In the genomic region with DNA sequence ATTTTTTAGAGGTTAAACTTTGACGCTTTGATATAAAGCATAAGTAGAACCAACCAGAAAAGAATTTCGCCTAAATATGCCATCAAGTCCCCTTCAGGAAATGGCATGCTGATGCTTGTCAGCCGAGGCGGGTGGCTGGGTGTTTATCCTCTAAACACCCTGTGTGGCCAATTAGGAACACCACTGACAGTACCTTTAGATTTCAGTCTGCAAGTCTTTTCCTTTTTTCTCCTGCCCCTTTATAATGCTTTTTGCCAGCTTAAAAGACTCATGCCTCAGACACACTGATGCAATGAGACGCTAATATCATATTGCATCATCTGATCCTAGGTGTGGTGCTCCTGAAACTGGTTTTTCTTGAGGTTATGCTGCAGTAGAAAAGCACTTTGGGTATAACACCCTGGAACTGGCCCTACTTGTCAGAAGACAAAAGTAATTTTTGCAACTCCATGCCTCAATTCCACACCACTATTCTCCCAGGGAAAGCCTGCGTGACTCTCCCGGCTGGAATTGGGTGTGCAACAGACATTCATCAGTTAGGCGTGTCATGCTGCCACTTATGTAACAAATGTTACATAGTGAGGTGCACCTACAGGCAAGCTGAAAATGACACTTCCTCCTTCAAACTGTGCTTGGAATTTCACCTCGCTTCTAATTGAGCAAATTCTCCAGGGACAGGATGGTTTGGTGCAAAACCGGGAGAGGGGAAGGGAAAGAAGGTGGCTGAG, we compare ENCODE assay signal across 8 cellular contexts. TPM values are rescaled to one million over a fixed set of nuclear protein-coding genes. Genes with fewer than 3 reads are reported as not detected.
DNase-seq lines count a peak whose midpoint lies in the region; ATAC-seq and TF ChIP-seq lines count a peak whose summit lies in the region.

No MANE protein-coding gene starts in this region.

- CTCF ChIA-PET in activated naive CD4-positive, alpha-beta T cell treated with anti-CD3 and anti-CD28 coated beads for 36 hours (lab: Charles Lee), result interaction anchor here (0.8 kb wide), 1 partner anchor 476 kb away, joined by 3 read pairs; no protein-coding TSS in a partner anchor

- no peak for TF ChIP-seq EP300 in upper lobe of left lung (IDR thresholded peaks at IDR 0.05)

- H3K4me1 Mint-ChIP-seq in activated naive CD4-positive, alpha-beta T cell treated with anti-CD3 and anti-CD28 coated beads for 36 hours (ENCODE audit: low read depth), result peaks cover 26% of the 10 kb centered on the region

- H3K4me1 ChIP-seq in esophagus (ENCODE audit: control insufficient read depth in 2 of 2, insufficient read depth in 2 of 2, low read length in 1 of 2) (peaks cover 0 to 8% of the 10 kb centered on the region in 2 donors), upper lobe of left lung (peaks cover 16 to 42% (median 26%) of the 10 kb centered on the region in 4 donors)

- TF ChIP-seq POLR2A in upper lobe of left lung (IDR thresholded peaks at IDR 0.05), result no peak

- peak overlapping the region; percentile 78 for H3K4me3 Mint-ChIP-seq in activated naive CD4-positive, alpha-beta T cell treated with anti-CD3 and anti-CD28 coated beads for 36 hours

- no peak for TF ChIP-seq CTCF in upper lobe of left lung (IDR thresholded peaks at IDR 0.05)

- WGBS in esophagus, 2 donors, result 36 to 40% methylated on average over 10 of the region's 10 CpGs
- 37 to 41% methylated on average over 10 of the region's 10 CpGs for WGBS in upper lobe of left lung, 2 donors

- ATAC-seq in upper lobe of left lung (ENCODE audit: low FRiP score in 2 of 2), result peak in 1 of 2 donors; percentile 28
- ATAC-seq in HG02642 (IDR thresholded peaks at IDR 0.05; ENCODE audit: poor library complexity, unreplicated experiment), result no peak
- no peak for ATAC-seq in GM21786 (IDR thresholded peaks at IDR 0.05; ENCODE audit: unreplicated experiment)
- no peak for ATAC-seq in HG03135 (IDR thresholded peaks at IDR 0.05; ENCODE audit: unreplicated experiment)

- H3K9me3 Mint-ChIP-seq in activated naive CD4-positive, alpha-beta T cell treated with anti-CD3 and anti-CD28 coated beads for 36 hours, result no peaks in the 10 kb centered on the region

- no peaks in the 10 kb centered on the region for H3K9me3 ChIP-seq in esophagus (ENCODE audit: control insufficient read depth in 2 of 2, insufficient read depth in 1 of 2, low read depth in 1 of 2, low read length in 1 of 2)
- H3K9me3 ChIP-seq in upper lobe of left lung, result no peaks in the 10 kb centered on the region

- intact Hi-C loops in activated naive CD4-positive, alpha-beta T cell treated with anti-CD3 and anti-CD28 coated beads for 36 hours (cut with micrococcal nuclease), result loop anchor here (2.0 kb wide), 1 partner anchor 21 kb away; no protein-coding TSS in a partner anchor

- peak overlapping the region in 1 of 2 donors; percentile 88 for H3K4me3 ChIP-seq in esophagus (ENCODE audit: low read depth in 1 of 2, low read length in 2 of 2)
- no peak overlapping the region for H3K4me3 ChIP-seq in upper lobe of left lung

- H3K27me3 ChIP-seq in esophagus (ENCODE audit: control insufficient read depth in 1 of 2, insufficient read depth in 2 of 2, low read length in 2 of 2), result no peaks in the 10 kb centered on the region
- no peaks in the 10 kb centered on the region for H3K27me3 ChIP-seq in upper lobe of left lung

- peak; percentile 46 for DNase-seq in activated naive CD4-positive, alpha-beta T cell treated with anti-CD3 and anti-CD28 coated beads for 36 hours
- DNase-seq in activated naive CD4-positive, alpha-beta T cell (lab: John Stamatoyannopoulos, UW), result no peak
- DNase-seq in NOMO-1 treated with DMSO at 0.1 percent for 48 hours (lab: John Stamatoyannopoulos, UW; ENCODE audit: unreplicated experiment) (peak; percentile 32), upper lobe of left lung (no peak)

- H3K36me3 ChIP-seq in esophagus (ENCODE audit: control insufficient read depth in 2 of 2, insufficient read depth in 2 of 2, low read length in 1 of 2) (no peaks in the 10 kb centered on the region), upper lobe of left lung (no peaks in the 10 kb centered on the region)

- peaks cover 17% of the 10 kb centered on the region for H3K36me3 Mint-ChIP-seq in activated naive CD4-positive, alpha-beta T cell treated with anti-CD3 and anti-CD28 coated beads for 36 hours (ENCODE audit: low read depth)

- peak overlapping the region; percentile 86 for H3K27ac Mint-ChIP-seq in activated naive CD4-positive, alpha-beta T cell treated with anti-CD3 and anti-CD28 coated beads for 36 hours

- H3K27ac ChIP-seq in esophagus (ENCODE audit: low read depth in 2 of 2, low read length in 1 of 2) (peak overlapping the region; percentile 78 to 96), upper lobe of left lung (peak overlapping the region; percentile 12 to 69 (median 40))

- H3K27me3 Mint-ChIP-seq in activated naive CD4-positive, alpha-beta T cell treated with anti-CD3 and anti-CD28 coated beads for 36 hours (ENCODE audit: low read depth), result no peaks in the 10 kb centered on the region

RNA-seq across cellular contexts. Expression of a gene that starts 2.0 kb away (rescaled TPM):
- total RNA-seq in activated naive CD4-positive, alpha-beta T cell treated with anti-CD3 and anti-CD28 coated beads for 36 hours, result 100 to 1,000 TPM; 130 to 132 TPM
- 10 to 100 TPM; 48.8 TPM for polyA plus RNA-seq in esophagus
- total RNA-seq in upper lobe of left lung, result 10 to 100 TPM; 32.1 to 66.2 (median 47.7) TPM

Comparison
In these comparisons a context has a peak if more than half of its experiments do, and no peak if none do; other contexts are left out.
1. DNase-seq: peak in activated naive CD4-positive, alpha-beta T cell treated with anti-CD3 and anti-CD28 coated beads for 36 hours (single experiment) and NOMO-1 treated with DMSO at 0.1 percent for 48 hours (single experiment); none in activated naive CD4-positive, alpha-beta T cell (0 of 4) and upper lobe of left lung (0 of 2).